In the genomic region with DNA sequence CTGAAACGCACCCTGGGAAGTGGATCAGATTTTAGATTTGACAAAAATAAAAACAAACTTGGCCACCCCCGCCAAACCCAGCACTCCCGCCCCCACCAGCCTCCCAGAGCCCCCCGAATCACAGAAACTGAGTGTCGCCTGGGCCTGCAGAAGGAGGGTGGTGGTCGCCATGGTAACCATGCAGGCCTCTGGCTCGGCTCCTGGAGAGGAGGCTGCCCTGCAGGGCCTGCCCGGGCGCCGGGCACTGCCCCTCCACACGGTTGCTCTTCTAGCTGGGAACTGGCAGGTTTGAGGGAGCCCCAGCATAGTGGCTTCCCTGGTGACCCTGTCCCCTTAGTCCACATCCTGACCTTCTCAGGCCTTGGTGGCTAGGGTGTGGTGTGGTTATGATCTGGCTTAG, we compare ENCODE assay signal across 1 cellular context.
TF ChIP-seq lines count a peak whose summit lies in the region.

No MANE protein-coding gene starts in this region.

TF ChIP-seq in SK-N-SH, 30 proteins besides CTCF, POLR2A, EP300 and RAD21 (continued from another document):
- TF ChIP-seq REST (IDR thresholded peaks at IDR 0.05; ENCODE audit: low read depth, low read length) (no peak), TAF1 (IDR thresholded peaks at IDR 0.05; ENCODE audit: borderline replicate concordance, low read depth, low read length) (no peak), GATA2 (CRISPR knock-in tag; IDR thresholded peaks at IDR 0.05) (no peak), EZH2phosphoT487 (IDR thresholded peaks at IDR 0.05; ENCODE audit: borderline replicate concordance, low read depth) (no peak), RXRA (IDR thresholded peaks at IDR 0.05; ENCODE audit: borderline replicate concordance, low read depth) (no peak), YY1 (IDR thresholded peaks at IDR 0.05; ENCODE audit: low read depth) (no peak), POLR2AphosphoS5 (IDR thresholded peaks at IDR 0.05; ENCODE audit: low read depth, low read length) (no peak), GABPA (IDR thresholded peaks at IDR 0.05; ENCODE audit: low read depth) (no peak), FOSL2 (IDR thresholded peaks at IDR 0.05; ENCODE audit: borderline replicate concordance, low read depth) (no peak), SMC3 (IDR thresholded peaks at IDR 0.05; ENCODE audit: low read depth, low read length) (no peak), USF1 (IDR thresholded peaks at IDR 0.05; ENCODE audit: borderline replicate concordance, low read depth) (no peak), ZBTB33 (IDR thresholded peaks at IDR 0.05; ENCODE audit: borderline replicate concordance, low read depth) (no peak), SIN3A (IDR thresholded peaks at IDR 0.05; ENCODE audit: borderline replicate concordance, low read depth, low read length) (no peak), JUND (IDR thresholded peaks at IDR 0.05) (no peak)
- TF ChIP-seq, protein P1, sequence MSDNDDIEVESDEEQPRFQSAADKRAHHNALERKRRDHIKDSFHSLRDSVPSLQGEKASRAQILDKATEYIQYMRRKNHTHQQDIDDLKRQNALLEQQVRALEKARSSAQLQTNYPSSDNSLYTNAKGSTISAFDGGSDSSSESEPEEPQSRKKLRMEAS (IDR thresholded peaks at IDR 0.05; ENCODE audit: low read depth): no peak
TF ChIP-seq in SK-N-SH: peak in this region for 0.
